1 cellular context compared by ENCODE assay signal in the genomic region with DNA sequence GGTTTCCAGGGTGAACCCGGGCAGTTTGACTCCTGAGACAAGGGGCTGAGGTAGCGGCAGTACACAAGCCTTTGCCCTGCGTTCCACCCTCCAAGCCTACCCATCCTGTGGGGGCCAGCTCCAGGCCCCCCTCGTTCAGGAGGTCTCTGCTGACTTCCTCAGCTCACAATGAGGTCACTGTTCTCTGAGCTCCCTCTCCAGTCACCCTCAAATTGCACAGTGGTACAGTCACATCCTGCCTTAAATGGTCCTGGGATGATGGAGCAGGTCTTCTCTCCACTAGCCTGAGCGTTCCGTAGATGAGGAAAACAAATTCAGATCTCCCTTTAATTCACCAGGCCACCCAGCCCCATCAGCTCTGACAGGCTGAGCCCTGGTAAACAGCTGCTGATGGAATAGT.
TF ChIP-seq lines count a peak whose summit lies in the region.

No MANE protein-coding gene starts in this region.

TF ChIP-seq in HepG2, 621 proteins besides CTCF, POLR2A, EP300 and RAD21 (continued from another document):
- TF ChIP-seq, protein P1, sequence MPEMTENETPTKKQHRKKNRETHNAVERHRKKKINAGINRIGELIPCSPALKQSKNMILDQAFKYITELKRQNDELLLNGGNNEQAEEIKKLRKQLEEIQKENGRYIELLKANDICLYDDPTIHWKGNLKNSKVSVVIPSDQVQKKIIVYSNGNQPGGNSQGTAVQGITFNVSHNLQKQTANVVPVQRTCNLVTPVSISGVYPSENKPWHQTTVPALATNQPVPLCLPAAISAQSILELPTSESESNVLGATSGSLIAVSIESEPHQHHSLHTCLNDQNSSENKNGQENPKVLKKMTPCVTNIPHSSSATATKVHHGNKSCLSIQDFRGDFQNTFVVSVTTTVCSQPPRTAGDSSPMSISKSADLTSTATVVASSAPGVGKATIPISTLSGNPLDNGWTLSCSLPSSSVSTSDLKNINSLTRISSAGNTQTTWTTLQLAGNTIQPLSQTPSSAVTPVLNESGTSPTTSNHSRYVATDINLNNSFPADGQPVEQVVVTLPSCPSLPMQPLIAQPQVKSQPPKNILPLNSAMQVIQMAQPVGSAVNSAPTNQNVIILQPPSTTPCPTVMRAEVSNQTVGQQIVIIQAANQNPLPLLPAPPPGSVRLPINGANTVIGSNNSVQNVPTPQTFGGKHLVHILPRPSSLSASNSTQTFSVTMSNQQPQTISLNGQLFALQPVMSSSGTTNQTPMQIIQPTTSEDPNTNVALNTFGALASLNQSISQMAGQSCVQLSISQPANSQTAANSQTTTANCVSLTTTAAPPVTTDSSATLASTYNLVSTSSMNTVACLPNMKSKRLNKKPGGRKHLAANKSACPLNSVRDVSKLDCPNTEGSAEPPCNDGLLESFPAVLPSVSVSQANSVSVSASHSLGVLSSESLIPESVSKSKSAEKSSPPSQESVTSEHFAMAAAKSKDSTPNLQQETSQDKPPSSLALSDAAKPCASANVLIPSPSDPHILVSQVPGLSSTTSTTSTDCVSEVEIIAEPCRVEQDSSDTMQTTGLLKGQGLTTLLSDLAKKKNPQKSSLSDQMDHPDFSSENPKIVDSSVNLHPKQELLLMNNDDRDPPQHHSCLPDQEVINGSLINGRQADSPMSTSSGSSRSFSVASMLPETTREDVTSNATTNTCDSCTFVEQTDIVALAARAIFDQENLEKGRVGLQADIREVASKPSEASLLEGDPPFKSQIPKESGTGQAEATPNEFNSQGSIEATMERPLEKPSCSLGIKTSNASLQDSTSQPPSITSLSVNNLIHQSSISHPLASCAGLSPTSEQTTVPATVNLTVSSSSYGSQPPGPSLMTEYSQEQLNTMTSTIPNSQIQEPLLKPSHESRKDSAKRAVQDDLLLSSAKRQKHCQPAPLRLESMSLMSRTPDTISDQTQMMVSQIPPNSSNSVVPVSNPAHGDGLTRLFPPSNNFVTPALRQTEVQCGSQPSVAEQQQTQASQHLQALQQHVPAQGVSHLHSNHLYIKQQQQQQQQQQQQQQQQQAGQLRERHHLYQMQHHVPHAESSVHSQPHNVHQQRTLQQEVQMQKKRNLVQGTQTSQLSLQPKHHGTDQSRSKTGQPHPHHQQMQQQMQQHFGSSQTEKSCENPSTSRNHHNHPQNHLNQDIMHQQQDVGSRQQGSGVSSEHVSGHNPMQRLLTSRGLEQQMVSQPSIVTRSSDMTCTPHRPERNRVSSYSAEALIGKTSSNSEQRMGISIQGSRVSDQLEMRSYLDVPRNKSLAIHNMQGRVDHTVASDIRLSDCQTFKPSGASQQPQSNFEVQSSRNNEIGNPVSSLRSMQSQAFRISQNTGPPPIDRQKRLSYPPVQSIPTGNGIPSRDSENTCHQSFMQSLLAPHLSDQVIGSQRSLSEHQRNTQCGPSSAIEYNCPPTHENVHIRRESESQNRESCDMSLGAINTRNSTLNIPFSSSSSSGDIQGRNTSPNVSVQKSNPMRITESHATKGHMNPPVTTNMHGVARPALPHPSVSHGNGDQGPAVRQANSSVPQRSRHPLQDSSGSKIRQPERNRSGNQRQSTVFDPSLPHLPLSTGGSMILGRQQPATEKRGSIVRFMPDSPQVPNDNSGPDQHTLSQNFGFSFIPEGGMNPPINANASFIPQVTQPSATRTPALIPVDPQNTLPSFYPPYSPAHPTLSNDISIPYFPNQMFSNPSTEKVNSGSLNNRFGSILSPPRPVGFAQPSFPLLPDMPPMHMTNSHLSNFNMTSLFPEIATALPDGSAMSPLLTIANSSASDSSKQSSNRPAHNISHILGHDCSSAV (CRISPR knock-in tag; IDR thresholded peaks at IDR 0.05; ENCODE audit: borderline replicate concordance) = no peak
- TF ChIP-seq ZNF615 (CRISPR knock-in tag; IDR thresholded peaks at IDR 0.05; ENCODE audit: borderline replicate concordance) (no peak), ZKSCAN8 (CRISPR knock-in tag; IDR thresholded peaks at IDR 0.05; ENCODE audit: borderline replicate concordance) (no peak), HES4 (CRISPR knock-in tag; IDR thresholded peaks at IDR 0.05; ENCODE audit: borderline replicate concordance) (no peak), MEIS2 (CRISPR knock-in tag; IDR thresholded peaks at IDR 0.05) (no peak), FOXM1 (CRISPR knock-in tag; IDR thresholded peaks at IDR 0.05) (no peak), ATF6 (CRISPR knock-in tag; conservative IDR thresholded peaks at IDR 0.05) (no peak), MBD4 (IDR thresholded peaks at IDR 0.05; ENCODE audit: borderline replicate concordance, low read length) (no peak), AGO1 (IDR thresholded peaks at IDR 0.05; ENCODE audit: low read depth, low read length, poor library complexity, severe bottlenecking) (no peak), KLF16 (CRISPR knock-in tag; IDR thresholded peaks at IDR 0.05) (no peak), RXRA (CRISPR knock-in tag; IDR thresholded peaks at IDR 0.05) (no peak), SRSF9 (IDR thresholded peaks at IDR 0.05; ENCODE audit: borderline replicate concordance, insufficient read depth, low read depth, low read length, poor library complexity, severe bottlenecking) (no peak), SMYD3 (CRISPR knock-in tag; IDR thresholded peaks at IDR 0.05) (no peak), NFKBIZ (CRISPR knock-in tag; IDR thresholded peaks at IDR 0.05) (no peak)
- TF ChIP-seq, protein P2, sequence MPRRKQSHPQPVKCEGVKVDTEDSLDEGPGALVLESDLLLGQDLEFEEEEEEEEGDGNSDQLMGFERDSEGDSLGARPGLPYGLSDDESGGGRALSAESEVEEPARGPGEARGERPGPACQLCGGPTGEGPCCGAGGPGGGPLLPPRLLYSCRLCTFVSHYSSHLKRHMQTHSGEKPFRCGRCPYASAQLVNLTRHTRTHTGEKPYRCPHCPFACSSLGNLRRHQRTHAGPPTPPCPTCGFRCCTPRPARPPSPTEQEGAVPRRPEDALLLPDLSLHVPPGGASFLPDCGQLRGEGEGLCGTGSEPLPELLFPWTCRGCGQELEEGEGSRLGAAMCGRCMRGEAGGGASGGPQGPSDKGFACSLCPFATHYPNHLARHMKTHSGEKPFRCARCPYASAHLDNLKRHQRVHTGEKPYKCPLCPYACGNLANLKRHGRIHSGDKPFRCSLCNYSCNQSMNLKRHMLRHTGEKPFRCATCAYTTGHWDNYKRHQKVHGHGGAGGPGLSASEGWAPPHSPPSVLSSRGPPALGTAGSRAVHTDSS (CRISPR knock-in tag; conservative IDR thresholded peaks at IDR 0.05) = no peak
- TF ChIP-seq, protein P3, sequence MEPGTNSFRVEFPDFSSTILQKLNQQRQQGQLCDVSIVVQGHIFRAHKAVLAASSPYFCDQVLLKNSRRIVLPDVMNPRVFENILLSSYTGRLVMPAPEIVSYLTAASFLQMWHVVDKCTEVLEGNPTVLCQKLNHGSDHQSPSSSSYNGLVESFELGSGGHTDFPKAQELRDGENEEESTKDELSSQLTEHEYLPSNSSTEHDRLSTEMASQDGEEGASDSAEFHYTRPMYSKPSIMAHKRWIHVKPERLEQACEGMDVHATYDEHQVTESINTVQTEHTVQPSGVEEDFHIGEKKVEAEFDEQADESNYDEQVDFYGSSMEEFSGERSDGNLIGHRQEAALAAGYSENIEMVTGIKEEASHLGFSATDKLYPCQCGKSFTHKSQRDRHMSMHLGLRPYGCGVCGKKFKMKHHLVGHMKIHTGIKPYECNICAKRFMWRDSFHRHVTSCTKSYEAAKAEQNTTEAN (CRISPR knock-in tag; conservative IDR thresholded peaks at IDR 0.05) = no peak
- TF ChIP-seq, protein P4, sequence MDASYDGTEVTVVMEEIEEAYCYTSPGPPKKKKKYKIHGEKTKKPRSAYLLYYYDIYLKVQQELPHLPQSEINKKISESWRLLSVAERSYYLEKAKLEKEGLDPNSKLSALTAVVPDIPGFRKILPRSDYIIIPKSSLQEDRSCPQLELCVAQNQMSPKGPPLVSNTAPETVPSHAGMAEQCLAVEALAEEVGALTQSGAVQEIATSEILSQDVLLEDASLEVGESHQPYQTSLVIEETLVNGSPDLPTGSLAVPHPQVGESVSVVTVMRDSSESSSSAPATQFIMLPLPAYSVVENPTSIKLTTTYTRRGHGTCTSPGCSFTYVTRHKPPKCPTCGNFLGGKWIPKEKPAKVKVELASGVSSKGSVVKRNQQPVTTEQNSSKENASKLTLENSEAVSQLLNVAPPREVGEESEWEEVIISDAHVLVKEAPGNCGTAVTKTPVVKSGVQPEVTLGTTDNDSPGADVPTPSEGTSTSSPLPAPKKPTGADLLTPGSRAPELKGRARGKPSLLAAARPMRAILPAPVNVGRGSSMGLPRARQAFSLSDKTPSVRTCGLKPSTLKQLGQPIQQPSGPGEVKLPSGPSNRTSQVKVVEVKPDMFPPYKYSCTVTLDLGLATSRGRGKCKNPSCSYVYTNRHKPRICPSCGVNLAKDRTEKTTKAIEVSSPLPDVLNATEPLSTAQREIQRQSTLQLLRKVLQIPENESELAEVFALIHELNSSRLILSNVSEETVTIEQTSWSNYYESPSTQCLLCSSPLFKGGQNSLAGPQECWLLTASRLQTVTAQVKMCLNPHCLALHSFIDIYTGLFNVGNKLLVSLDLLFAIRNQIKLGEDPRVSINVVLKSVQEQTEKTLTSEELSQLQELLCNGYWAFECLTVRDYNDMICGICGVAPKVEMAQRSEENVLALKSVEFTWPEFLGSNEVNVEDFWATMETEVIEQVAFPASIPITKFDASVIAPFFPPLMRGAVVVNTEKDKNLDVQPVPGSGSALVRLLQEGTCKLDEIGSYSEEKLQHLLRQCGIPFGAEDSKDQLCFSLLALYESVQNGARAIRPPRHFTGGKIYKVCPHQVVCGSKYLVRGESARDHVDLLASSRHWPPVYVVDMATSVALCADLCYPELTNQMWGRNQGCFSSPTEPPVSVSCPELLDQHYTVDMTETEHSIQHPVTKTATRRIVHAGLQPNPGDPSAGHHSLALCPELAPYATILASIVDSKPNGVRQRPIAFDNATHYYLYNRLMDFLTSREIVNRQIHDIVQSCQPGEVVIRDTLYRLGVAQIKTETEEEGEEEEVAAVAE (CRISPR knock-in tag; IDR thresholded peaks at IDR 0.05; ENCODE audit: borderline replicate concordance) = no peak
- TF ChIP-seq, protein P5, sequence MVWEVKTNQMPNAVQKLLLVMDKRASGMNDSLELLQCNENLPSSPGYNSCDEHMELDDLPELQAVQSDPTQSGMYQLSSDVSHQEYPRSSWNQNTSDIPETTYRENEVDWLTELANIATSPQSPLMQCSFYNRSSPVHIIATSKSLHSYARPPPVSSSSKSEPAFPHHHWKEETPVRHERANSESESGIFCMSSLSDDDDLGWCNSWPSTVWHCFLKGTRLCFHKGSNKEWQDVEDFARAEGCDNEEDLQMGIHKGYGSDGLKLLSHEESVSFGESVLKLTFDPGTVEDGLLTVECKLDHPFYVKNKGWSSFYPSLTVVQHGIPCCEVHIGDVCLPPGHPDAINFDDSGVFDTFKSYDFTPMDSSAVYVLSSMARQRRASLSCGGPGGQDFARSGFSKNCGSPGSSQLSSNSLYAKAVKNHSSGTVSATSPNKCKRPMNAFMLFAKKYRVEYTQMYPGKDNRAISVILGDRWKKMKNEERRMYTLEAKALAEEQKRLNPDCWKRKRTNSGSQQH (CRISPR knock-in tag; IDR thresholded peaks at IDR 0.05; ENCODE audit: low read depth) = no peak
